ENCODE assay signal across 11 cellular contexts in genomic region chr20:18904624-18905023, GRCh38.
DNase-seq lines count a peak whose midpoint lies in the region; ATAC-seq and TF ChIP-seq lines count a peak whose summit lies in the region.
"Had no signal": no experiment of that assay in that cellular context is flagged by ENCODE, and none has a peak within 500 bp of the region (broad histone marks: within the 10 kb centered on the region; RNA-seq: fewer than 3 reads in every experiment).

No MANE protein-coding gene starts in this region.

- TF ChIP-seq CTCF in MM.1S (IDR thresholded peaks at IDR 0.05; ENCODE audit: low read length): 0 out of 2 replicates have a peak, but pooled peaks have one; percentile 4
- peak; percentile 34 for TF ChIP-seq CTCF in psoas muscle (IDR thresholded peaks at IDR 0.05)

- DNase-seq in NCI-H2107 treated with DMSO at 0.1 percent for 48 hours (lab: John Stamatoyannopoulos, UW; ENCODE audit: unreplicated experiment): peak; percentile 12
- no peak for DNase-seq in NCI-H2107 (lab: John Stamatoyannopoulos, UW)
- no peak for DNase-seq in MM.1S
- DNase-seq in ecto neural progenitor cell (ENCODE audit: low spot score): peak; percentile 32
- no peak for DNase-seq in psoas muscle
- DNase-seq in natural killer cell treated with Interleukin-12 subunit alpha and Interleukin-12 subunit beta and Interleukin-15 and Interleukin-18, amount 100 ng/mL, for 72 hours (ENCODE audit: low spot score): no peak
- no peak for DNase-seq in GM03348 (ENCODE audit: low spot score)
- no peak for DNase-seq in stimulated activated CD4-positive, alpha-beta T cell treated with anti-CD3 and anti-CD28 coated beads, Interleukin-15, amount 100 ng/mL, for 24 hours
- DNase-seq: activated CD4-positive, alpha-beta T cell treated with anti-CD3 and anti-CD28 coated beads, Interleukin-2, amount 10 ng/mL, durations not matched to agents 24 days and 14 days; NCI-H526 treated with DMSO at 0.1 percent for 48 hours had no signal

- H3K9me3 ChIP-seq in MM.1S (replicated peaks; ENCODE audit: insufficient read depth, low read length) (no peaks in the 10 kb centered on the region), psoas muscle (no peaks in the 10 kb centered on the region)
- H3K9me3 ChIP-seq: uterus had no signal

- H3K27ac ChIP-seq in MM.1S (ENCODE audit: low read length) (no peak overlapping the region), psoas muscle (no peak overlapping the region)
- H3K27ac ChIP-seq: uterus had no signal

- H3K4me3 ChIP-seq in MM.1S (ENCODE audit: low read length) (no peak overlapping the region), psoas muscle (no peak overlapping the region)
- H3K4me3 ChIP-seq: uterus had no signal

- H3K9me3 Mint-ChIP-seq in natural killer cell treated with Interleukin-12 subunit alpha and Interleukin-12 subunit beta and Interleukin-15 and Interleukin-18, amount 100 ng/mL, for 72 hours: no peaks in the 10 kb centered on the region
- H3K9me3 Mint-ChIP-seq: activated CD4-positive, alpha-beta T cell treated with anti-CD3 and anti-CD28 coated beads, Interleukin-2, amount 10 ng/mL, durations not matched to agents 24 days and 14 days had no signal

- no peaks in the 10 kb centered on the region for H3F3A ChIP-seq in MM.1S (ENCODE audit: insufficient read depth, low read length)

- ATAC-seq in psoas muscle: peak in 2 of 4 donors; percentile 33 to 72
- no peak for ATAC-seq in natural killer cell treated with Interleukin-12 subunit alpha and Interleukin-12 subunit beta and Interleukin-15 and Interleukin-18, amount 100 ng/mL, for 72 hours

- H4K20me1 ChIP-seq in MM.1S (ENCODE audit: insufficient read depth, low read length): no peaks in the 10 kb centered on the region

- peaks cover 7 to 13% of the 10 kb centered on the region in 2 donors for H3K27me3 Mint-ChIP-seq in natural killer cell treated with Interleukin-12 subunit alpha and Interleukin-12 subunit beta and Interleukin-15 and Interleukin-18, amount 100 ng/mL, for 72 hours
- H3K27me3 Mint-ChIP-seq: activated CD4-positive, alpha-beta T cell treated with anti-CD3 and anti-CD28 coated beads, Interleukin-2, amount 10 ng/mL, durations not matched to agents 24 days and 14 days had no signal

- no peak overlapping the region for H3K27ac Mint-ChIP-seq in natural killer cell treated with Interleukin-12 subunit alpha and Interleukin-12 subunit beta and Interleukin-15 and Interleukin-18, amount 100 ng/mL, for 72 hours
- H3K27ac Mint-ChIP-seq: activated CD4-positive, alpha-beta T cell treated with anti-CD3 and anti-CD28 coated beads, Interleukin-2, amount 10 ng/mL, durations not matched to agents 24 days and 14 days had no signal

- no peaks in the 10 kb centered on the region for H3K36me3 Mint-ChIP-seq in natural killer cell treated with Interleukin-12 subunit alpha and Interleukin-12 subunit beta and Interleukin-15 and Interleukin-18, amount 100 ng/mL, for 72 hours

- H3K27me3 ChIP-seq in MM.1S (replicated peaks; ENCODE audit: insufficient read depth, low read length): no peaks in the 10 kb centered on the region
- H3K27me3 ChIP-seq in psoas muscle (ENCODE audit: insufficient read depth in 3 of 3, low read length in 2 of 3): no peaks in the 10 kb centered on the region
- H3K27me3 ChIP-seq: uterus had no signal

- H3K9me2 ChIP-seq in MM.1S (replicated peaks; ENCODE audit: insufficient read depth, low read length): no peaks in the 10 kb centered on the region

- H3K36me3 ChIP-seq in MM.1S (replicated peaks; ENCODE audit: insufficient read depth, low read length): no peaks in the 10 kb centered on the region
- H3K36me3 ChIP-seq in psoas muscle (ENCODE audit: insufficient read depth in 1 of 2, low read depth in 1 of 2): no peaks in the 10 kb centered on the region
- H3K36me3 ChIP-seq: uterus had no signal

- no peaks in the 10 kb centered on the region for H3K4me1 Mint-ChIP-seq in natural killer cell treated with Interleukin-12 subunit alpha and Interleukin-12 subunit beta and Interleukin-15 and Interleukin-18, amount 100 ng/mL, for 72 hours (ENCODE audit: low read depth in 2 of 2)
- H3K4me1 Mint-ChIP-seq: activated CD4-positive, alpha-beta T cell treated with anti-CD3 and anti-CD28 coated beads, Interleukin-2, amount 10 ng/mL, durations not matched to agents 24 days and 14 days had no signal

- H3K4me3 Mint-ChIP-seq in natural killer cell treated with Interleukin-12 subunit alpha and Interleukin-12 subunit beta and Interleukin-15 and Interleukin-18, amount 100 ng/mL, for 72 hours: no peak overlapping the region
- H3K4me3 Mint-ChIP-seq: activated CD4-positive, alpha-beta T cell treated with anti-CD3 and anti-CD28 coated beads, Interleukin-2, amount 10 ng/mL, durations not matched to agents 24 days and 14 days had no signal

- H3K9ac ChIP-seq in MM.1S (ENCODE audit: low read length): no peak overlapping the region

- intact Hi-C loops in psoas muscle (cut with DNase I): no loop called here

- no peak overlapping the region for H3K4me2 ChIP-seq in MM.1S (ENCODE audit: low read depth, low read length)

- WGBS in psoas muscle, 3 donors: 67 to 73% (median 72%) methylated on average over 5 of the region's 5 CpGs

- H3K79me2 ChIP-seq in MM.1S (ENCODE audit: low read length): no peaks in the 10 kb centered on the region

- H2AFZ ChIP-seq in MM.1S (ENCODE audit: low read length): no peak overlapping the region

- H3K4me1 ChIP-seq in MM.1S (ENCODE audit: low read length) (no peaks in the 10 kb centered on the region), psoas muscle (no peaks in the 10 kb centered on the region)

Comparison
In these comparisons a context has a peak if more than half of its experiments do, and no peak if none do; other contexts are left out.
1. DNase-seq: peak in NCI-H2107 treated with DMSO at 0.1 percent for 48 hours (single experiment) and ecto neural progenitor cell (single experiment); none in NCI-H2107 (single experiment), MM.1S (single experiment), psoas muscle (0 of 2), natural killer cell treated with Interleukin-12 subunit alpha and Interleukin-12 subunit beta and Interleukin-15 and Interleukin-18, amount 100 ng/mL, for 72 hours (single experiment), GM03348 (single experiment) and stimulated activated CD4-positive, alpha-beta T cell treated with anti-CD3 and anti-CD28 coated beads, Interleukin-15, amount 100 ng/mL, for 24 hours (single experiment).